Comparison of ENCODE assay signal across 21 cellular contexts in genomic region chr1:56327195-56327594, GRCh38.
DNase-seq lines count a peak whose midpoint lies in the region; ATAC-seq, FAIRE-seq and TF ChIP-seq lines count a peak whose summit lies in the region.
"Had no signal": no experiment of that assay in that cellular context is flagged by ENCODE, and none has a peak within 500 bp of the region (broad histone marks: within the 10 kb centered on the region; RNA-seq: fewer than 3 reads in every experiment).

No MANE protein-coding gene starts in this region.

- H3K27me3 ChIP-seq in HepG2 (ENCODE audit: control insufficient read depth in 1 of 2, insufficient read depth in 2 of 2, low read length in 2 of 2) (no peaks in the 10 kb centered on the region), right lobe of liver (no peaks in the 10 kb centered on the region), GM12878 (replicated peaks in 1 of 2; ENCODE audit: control insufficient read depth in 2 of 2, insufficient read depth in 2 of 2, low read length in 1 of 2) (no peaks in the 10 kb centered on the region), heart left ventricle (no peaks in the 10 kb centered on the region)
- H3K27me3 ChIP-seq: BLaER1 treated with 17β-estradiol and CSF1 and Interleukin-3, amounts not matched to agents 10 nM and 100 nM had no signal

- ATAC-seq in HepG2 (no peak), right lobe of liver (no peak), GM12878 (no peak), heart left ventricle (no peak)
- ATAC-seq: A549; CD8-positive, alpha-beta T cell had no signal

- H3K36me3 ChIP-seq in HepG2 (replicated peaks in 1 of 2; ENCODE audit: control insufficient read depth in 1 of 2, insufficient read depth in 2 of 2, low read length in 2 of 2) (no peaks in the 10 kb centered on the region), right lobe of liver (no peaks in the 10 kb centered on the region), GM12878 (ENCODE audit: control insufficient read depth in 2 of 2, insufficient read depth in 2 of 2, low read length in 1 of 2) (no peaks in the 10 kb centered on the region), heart left ventricle (no peaks in the 10 kb centered on the region)
- H3K36me3 ChIP-seq: BLaER1 treated with 17β-estradiol and CSF1 and Interleukin-3, amounts not matched to agents 10 nM and 100 nM had no signal

- DNase-seq in HepG2 (ENCODE audit: low spot score) (no peak), right lobe of liver (no peak), NCI-H526 (lab: John Stamatoyannopoulos, UW) (peak; percentile 7 to 33), GM12878 (ENCODE audit: low read depth, low spot score) (no peak), NCI-H128 (lab: John Stamatoyannopoulos, UW; ENCODE audit: unreplicated experiment) (no peak), heart left ventricle (no peak)
- DNase-seq: AML-193; Caco-2; Calu3; CD4-positive, alpha-beta T cell; CD8-positive, alpha-beta T cell; DMS79 treated with DMSO at 0.1 percent for 48 hours; GF-D8 had no signal

- BruUV-seq in HepG2 (replicated peaks; lab: Mats Ljungman, UMichigan) (no TSS peak), GM12878 (replicated peaks; lab: Mats Ljungman, UMichigan) (no TSS peak)

- no peaks in the 10 kb centered on the region for H4K20me1 ChIP-seq in HepG2 (ENCODE audit: insufficient read depth, low read length)
- no peaks in the 10 kb centered on the region for H4K20me1 ChIP-seq in GM12878 (ENCODE audit: control insufficient read depth, insufficient read depth)
- H4K20me1 ChIP-seq: BLaER1 treated with 17β-estradiol and CSF1 and Interleukin-3, amounts not matched to agents 10 nM and 100 nM had no signal

- H3K79me2 ChIP-seq in HepG2 (ENCODE audit: insufficient read depth, low read length) (no peaks in the 10 kb centered on the region), GM12878 (ENCODE audit: control insufficient read depth, insufficient read depth, low read length) (no peaks in the 10 kb centered on the region)

- SMC1A ChIA-PET in GM12878 (lab: Charles Lee; ENCODE audit: uncharacterized antibody, unreplicated experiment) = interaction anchor here (0.6 to 8.6 kb wide), 6 partner anchors 9 to 248 kb away, joined by 3 to 114 read pairs (median 6); partner anchors contain the start of gene PLPP3

- intact Hi-C loops in HepG2 (cut with micrococcal nuclease; ENCODE audit: unreplicated experiment) = no loop called here
- intact Hi-C loops in right lobe of liver (cut with DNase I) = no loop called here
- intact Hi-C loops in GM12878 (cut with micrococcal nuclease; ENCODE audit: unreplicated experiment) = no loop called here
- intact Hi-C loops in heart left ventricle (cut with DNase I) = no loop called here

- no peak overlapping the region for H3K4me2 ChIP-seq in HepG2 (ENCODE audit: low read depth, low read length)
- no peak overlapping the region for H3K4me2 ChIP-seq in GM12878 (ENCODE audit: control insufficient read depth, insufficient read depth)
- H3K4me2 ChIP-seq: A549; BLaER1 treated with 17β-estradiol and CSF1 and Interleukin-3, amounts not matched to agents 10 nM and 100 nM had no signal

- H3K4me3 ChIP-seq in HepG2 (replicated peaks in 1 of 3; ENCODE audit: insufficient read depth in 1 of 3, low read depth in 2 of 3, low read length in 3 of 3) (no peak overlapping the region), right lobe of liver (no peak overlapping the region), GM12878 (no peak overlapping the region), heart left ventricle (no peak overlapping the region)
- H3K4me3 ChIP-seq: A549; BLaER1 treated with 17β-estradiol and CSF1 and Interleukin-3, amounts not matched to agents 10 nM and 100 nM had no signal

- POLR2A ChIA-PET in HepG2 (lab: Yijun Ruan, JAX) = no interaction called here
- POLR2A ChIA-PET in GM12878 (lab: Charles Lee) = no interaction called here

- 61% methylated on average over 1 of the region's 1 CpG for WGBS in HepG2 (ENCODE audit: low lambda C conversion rate)
- WGBS in right lobe of liver (ENCODE audit: insufficient coverage, low coverage, low lambda C conversion rate, missing lambda C conversion rate) = 67% methylated on average over 1 of the region's 1 CpG
- WGBS in GM12878 (ENCODE audit: insufficient coverage, insufficient replicate concordance, low lambda C conversion rate, missing lambda C conversion rate) = 0% methylated on average over 1 of the region's 1 CpG
- WGBS in heart left ventricle, 4 donors = 91 to 99% (median 95%) methylated on average over 1 of the region's 1 CpG

- H3K9ac ChIP-seq in HepG2 (ENCODE audit: insufficient read depth, low read depth, low read length) (no peak overlapping the region), GM12878 (ENCODE audit: control insufficient read depth, insufficient read depth, low read length) (no peak overlapping the region)
- H3K9ac ChIP-seq: BLaER1 treated with 17β-estradiol and CSF1 and Interleukin-3, amounts not matched to agents 10 nM and 100 nM had no signal

- TF ChIP-seq RAD21 in HepG2 (CRISPR knock-in tag; IDR thresholded peaks at IDR 0.05) (no peak), GM12878 (IDR thresholded peaks at IDR 0.05; ENCODE audit: insufficient read depth, low read depth, low read length) (no peak)

- FAIRE-seq in HepG2 (lab: Jason Lieb, UNC) (no peak), GM12878 (lab: Jason Lieb, UNC) (no peak)
- FAIRE-seq: A549, D721Med, G401.6, GM12892, GM18507 had no signal

- TF ChIP-seq POLR2A in HepG2 (IDR thresholded peaks at IDR 0.05; ENCODE audit: insufficient read depth in 1 of 2, low read depth in 2 of 2, low read length in 2 of 2) = no peak
- TF ChIP-seq POLR2A in right lobe of liver (IDR thresholded peaks at IDR 0.05) = no peak
- no peak for TF ChIP-seq POLR2A in GM12878 (IDR thresholded peaks at IDR 0.05; ENCODE audit: low read depth, low read length)
- no peak for TF ChIP-seq POLR2A in heart left ventricle (IDR thresholded peaks at IDR 0.05)

- in situ Hi-C loops in HepG2 (cut with HindIII; ENCODE audit: extremely low pct_ligation_motif_present, low pct_unique_long_range_greater_than_20kb) = no loop called here
- in situ Hi-C loops in GM12878 (cut with MboI) = no loop called here

- H2AFZ ChIP-seq in HepG2 (ENCODE audit: low read length) = no peak overlapping the region
- H2AFZ ChIP-seq in GM12878 (ENCODE audit: control insufficient read depth, low read depth, low read length) = no peak overlapping the region

- RAD21 ChIA-PET in GM12878 (lab: Charles Lee; ENCODE audit: unreplicated experiment) = interaction anchor here (0.6 to 5.7 kb wide), 3 partner anchors 192 to 357 kb away, joined by 3 to 31 read pairs (median 5); no protein-coding TSS in a partner anchor

- CTCF ChIA-PET in HepG2 (lab: Yijun Ruan, JAX; ENCODE audit: low intra/inter-chr PET ratio, low total read pairs) = no interaction called here
- CTCF ChIA-PET in GM12878 (lab: Yijun Ruan, JAX) = interaction anchor here (0.9 to 1.7 kb wide), 2 partner anchors 31 to 250 kb away, joined by 3 read pairs; no protein-coding TSS in a partner anchor

- no peaks in the 10 kb centered on the region for H3K9me3 ChIP-seq in HepG2 (ENCODE audit: low read length)
- H3K9me3 ChIP-seq in right lobe of liver = no peaks in the 10 kb centered on the region
- H3K9me3 ChIP-seq in GM12878 (replicated peaks; ENCODE audit: control insufficient read depth, insufficient read depth, low read length) = no peaks in the 10 kb centered on the region
- no peaks in the 10 kb centered on the region for H3K9me3 ChIP-seq in heart left ventricle
- H3K9me3 ChIP-seq: A549; BLaER1 treated with 17β-estradiol and CSF1 and Interleukin-3, amounts not matched to agents 10 nM and 100 nM; Caco-2 had no signal

- TF ChIP-seq EP300 in HepG2 (IDR thresholded peaks at IDR 0.05; ENCODE audit: low read depth in 2 of 2, low read length in 2 of 2) (no peak), HepG2 (CRISPR knock-in tag; IDR thresholded peaks at IDR 0.05; ENCODE audit: borderline replicate concordance) (no peak), GM12878 (IDR thresholded peaks at IDR 0.05; ENCODE audit: borderline replicate concordance in 1 of 2, control insufficient read depth in 1 of 2, low read depth in 2 of 2, low read length in 2 of 2) (no peak)

- peaks cover 29% of the 10 kb centered on the region for H3K4me1 ChIP-seq in HepG2 (ENCODE audit: insufficient read depth, low read length)
- peaks cover 0 to 28% (median 12%) of the 10 kb centered on the region in 4 donors for H3K4me1 ChIP-seq in right lobe of liver
- no peaks in the 10 kb centered on the region; the same call in 1 of the 2 replicates for H3K4me1 ChIP-seq in GM12878 (ENCODE audit: control insufficient read depth, insufficient read depth, low read length)
- peaks cover 0 to 21% (median 0%) of the 10 kb centered on the region in 12 donors for H3K4me1 ChIP-seq in heart left ventricle

- H3K27ac ChIP-seq in HepG2 (ENCODE audit: extremely low read length, insufficient read depth, low read length) = no peak overlapping the region
- no peak overlapping the region for H3K27ac ChIP-seq in right lobe of liver
- H3K27ac ChIP-seq in GM12878 (ENCODE audit: control insufficient read depth, insufficient read depth) = no peak overlapping the region
- no peak overlapping the region for H3K27ac ChIP-seq in heart left ventricle
- H3K27ac ChIP-seq: 22Rv1; A549; BLaER1 treated with 17β-estradiol and CSF1 and Interleukin-3, amounts not matched to agents 10 nM and 100 nM; C4-2B had no signal

- TF ChIP-seq CTCF in HepG2 (CRISPR knock-in tag; IDR thresholded peaks at IDR 0.05) (no peak), right lobe of liver (IDR thresholded peaks at IDR 0.05) (no peak), GM12878 (IDR thresholded peaks at IDR 0.05 in 2 of 3, conservative IDR thresholded peaks at IDR 0.05 in 1 of 3; ENCODE audit: control insufficient read depth in 2 of 3, extremely low read depth in 1 of 3, insufficient read depth in 1 of 3, low read depth in 3 of 3, low read length in 3 of 3) (no peak), heart left ventricle (IDR thresholded peaks at IDR 0.05) (no peak)

TF ChIP-seq in HepG2, 621 proteins besides CTCF, POLR2A, EP300 and RAD21:
- TF ChIP-seq IRX3 (CRISPR knock-in tag; IDR thresholded peaks at IDR 0.05; ENCODE audit: borderline replicate concordance, low read depth) (no peak), HNRNPK (IDR thresholded peaks at IDR 0.05; ENCODE audit: low read depth, low read length, poor library complexity, severe bottlenecking) (peak; percentile 75)

TF ChIP-seq in GM12878, 131 proteins besides CTCF, POLR2A, EP300 and RAD21:
- TF ChIP-seq SREBF2 (IDR thresholded peaks at IDR 0.05; ENCODE audit: low read length) (no peak), IKZF1 (conservative IDR thresholded peaks at IDR 0.05) (no peak), HDGF (IDR thresholded peaks at IDR 0.05) (peak; percentile 51; the same call in 1 of the 2 replicates), ZSCAN29 (IDR thresholded peaks at IDR 0.05) (no peak)

Comparison
In these comparisons a context has a peak if more than half of its experiments do, and no peak if none do; other contexts are left out.
1. DNase-seq: peak in NCI-H526 (2 of 2); none in HepG2 (single experiment), right lobe of liver (0 of 3), GM12878 (single experiment), NCI-H128 (single experiment) and heart left ventricle (0 of 5).